1 cellular context compared by ENCODE assay signal in the genomic region with DNA sequence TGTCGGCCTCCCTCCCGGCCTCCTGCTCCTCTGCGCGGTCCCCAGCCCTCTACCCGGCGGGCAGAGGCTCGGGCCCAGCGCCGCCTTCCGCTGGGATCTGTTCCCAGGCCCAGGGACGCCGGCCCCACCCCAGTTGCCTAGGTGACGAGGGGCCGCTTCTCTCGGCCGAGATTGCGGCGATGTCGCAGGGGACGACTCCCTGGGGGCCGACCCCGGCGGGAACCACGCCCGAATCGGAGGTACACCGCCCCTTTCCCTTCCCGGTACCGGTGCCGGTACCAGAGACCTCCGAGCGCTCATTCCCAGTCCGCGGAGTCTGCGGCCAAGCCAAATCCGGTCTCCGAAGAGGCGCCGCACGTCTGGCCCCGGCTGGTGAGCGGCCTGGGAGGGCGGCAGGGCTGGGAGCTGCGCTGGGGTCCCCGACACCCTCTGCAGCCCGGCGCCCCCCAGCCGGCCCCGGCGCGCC.
TF ChIP-seq lines count a peak whose summit lies in the region.

A gene with protein sequence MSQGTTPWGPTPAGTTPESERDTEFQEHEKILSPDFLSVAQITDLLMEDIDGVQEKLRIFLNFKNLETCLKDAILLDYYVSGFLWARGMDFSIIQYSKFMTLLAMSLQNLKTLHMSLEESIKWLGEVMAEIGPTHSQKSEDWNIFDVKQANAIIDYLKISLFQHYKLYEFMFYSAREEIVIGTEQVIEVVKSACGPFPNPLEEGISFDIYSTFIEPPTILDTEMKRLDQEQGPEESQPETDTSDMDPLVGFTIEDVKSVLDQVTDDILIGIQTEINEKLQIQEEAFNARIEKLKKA (plus strand): TSS at position 136 of the 466 bp plus-strand sequence. CDS start 44 bp downstream, at position 180.

TF ChIP-seq in HepG2, 621 proteins besides CTCF, POLR2A, EP300 and RAD21 (continued from another document):
- TF ChIP-seq, protein P1, sequence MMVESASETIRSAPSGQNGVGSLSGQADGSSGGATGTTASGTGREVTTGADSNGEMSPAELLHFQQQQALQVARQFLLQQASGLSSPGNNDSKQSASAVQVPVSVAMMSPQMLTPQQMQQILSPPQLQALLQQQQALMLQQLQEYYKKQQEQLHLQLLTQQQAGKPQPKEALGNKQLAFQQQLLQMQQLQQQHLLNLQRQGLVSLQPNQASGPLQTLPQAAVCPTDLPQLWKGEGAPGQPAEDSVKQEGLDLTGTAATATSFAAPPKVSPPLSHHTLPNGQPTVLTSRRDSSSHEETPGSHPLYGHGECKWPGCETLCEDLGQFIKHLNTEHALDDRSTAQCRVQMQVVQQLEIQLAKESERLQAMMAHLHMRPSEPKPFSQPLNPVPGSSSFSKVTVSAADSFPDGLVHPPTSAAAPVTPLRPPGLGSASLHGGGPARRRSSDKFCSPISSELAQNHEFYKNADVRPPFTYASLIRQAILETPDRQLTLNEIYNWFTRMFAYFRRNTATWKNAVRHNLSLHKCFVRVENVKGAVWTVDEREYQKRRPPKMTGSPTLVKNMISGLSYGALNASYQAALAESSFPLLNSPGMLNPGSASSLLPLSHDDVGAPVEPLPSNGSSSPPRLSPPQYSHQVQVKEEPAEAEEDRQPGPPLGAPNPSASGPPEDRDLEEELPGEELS (CRISPR knock-in tag; IDR thresholded peaks at IDR 0.05): no peak
- no peak for TF ChIP-seq ZNF549 (CRISPR knock-in tag; IDR thresholded peaks at IDR 0.05)
- TF ChIP-seq, protein P2, sequence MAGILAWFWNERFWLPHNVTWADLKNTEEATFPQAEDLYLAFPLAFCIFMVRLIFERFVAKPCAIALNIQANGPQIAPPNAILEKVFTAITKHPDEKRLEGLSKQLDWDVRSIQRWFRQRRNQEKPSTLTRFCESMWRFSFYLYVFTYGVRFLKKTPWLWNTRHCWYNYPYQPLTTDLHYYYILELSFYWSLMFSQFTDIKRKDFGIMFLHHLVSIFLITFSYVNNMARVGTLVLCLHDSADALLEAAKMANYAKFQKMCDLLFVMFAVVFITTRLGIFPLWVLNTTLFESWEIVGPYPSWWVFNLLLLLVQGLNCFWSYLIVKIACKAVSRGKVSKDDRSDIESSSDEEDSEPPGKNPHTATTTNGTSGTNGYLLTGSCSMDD (CRISPR knock-in tag; IDR thresholded peaks at IDR 0.05): no peak
- peak; percentile 22; the same call in 1 of the 2 replicates for TF ChIP-seq RFX1 (IDR thresholded peaks at IDR 0.05)
- TF ChIP-seq ZBTB38 (CRISPR knock-in tag; IDR thresholded peaks at IDR 0.05): no peak
- TF ChIP-seq ZNF12 (CRISPR knock-in tag; IDR thresholded peaks at IDR 0.05): no peak
- peak; percentile 49; the same call in 1 of the 2 replicates for TF ChIP-seq RFX3 (CRISPR knock-in tag; IDR thresholded peaks at IDR 0.05)
- TF ChIP-seq, protein P3, sequence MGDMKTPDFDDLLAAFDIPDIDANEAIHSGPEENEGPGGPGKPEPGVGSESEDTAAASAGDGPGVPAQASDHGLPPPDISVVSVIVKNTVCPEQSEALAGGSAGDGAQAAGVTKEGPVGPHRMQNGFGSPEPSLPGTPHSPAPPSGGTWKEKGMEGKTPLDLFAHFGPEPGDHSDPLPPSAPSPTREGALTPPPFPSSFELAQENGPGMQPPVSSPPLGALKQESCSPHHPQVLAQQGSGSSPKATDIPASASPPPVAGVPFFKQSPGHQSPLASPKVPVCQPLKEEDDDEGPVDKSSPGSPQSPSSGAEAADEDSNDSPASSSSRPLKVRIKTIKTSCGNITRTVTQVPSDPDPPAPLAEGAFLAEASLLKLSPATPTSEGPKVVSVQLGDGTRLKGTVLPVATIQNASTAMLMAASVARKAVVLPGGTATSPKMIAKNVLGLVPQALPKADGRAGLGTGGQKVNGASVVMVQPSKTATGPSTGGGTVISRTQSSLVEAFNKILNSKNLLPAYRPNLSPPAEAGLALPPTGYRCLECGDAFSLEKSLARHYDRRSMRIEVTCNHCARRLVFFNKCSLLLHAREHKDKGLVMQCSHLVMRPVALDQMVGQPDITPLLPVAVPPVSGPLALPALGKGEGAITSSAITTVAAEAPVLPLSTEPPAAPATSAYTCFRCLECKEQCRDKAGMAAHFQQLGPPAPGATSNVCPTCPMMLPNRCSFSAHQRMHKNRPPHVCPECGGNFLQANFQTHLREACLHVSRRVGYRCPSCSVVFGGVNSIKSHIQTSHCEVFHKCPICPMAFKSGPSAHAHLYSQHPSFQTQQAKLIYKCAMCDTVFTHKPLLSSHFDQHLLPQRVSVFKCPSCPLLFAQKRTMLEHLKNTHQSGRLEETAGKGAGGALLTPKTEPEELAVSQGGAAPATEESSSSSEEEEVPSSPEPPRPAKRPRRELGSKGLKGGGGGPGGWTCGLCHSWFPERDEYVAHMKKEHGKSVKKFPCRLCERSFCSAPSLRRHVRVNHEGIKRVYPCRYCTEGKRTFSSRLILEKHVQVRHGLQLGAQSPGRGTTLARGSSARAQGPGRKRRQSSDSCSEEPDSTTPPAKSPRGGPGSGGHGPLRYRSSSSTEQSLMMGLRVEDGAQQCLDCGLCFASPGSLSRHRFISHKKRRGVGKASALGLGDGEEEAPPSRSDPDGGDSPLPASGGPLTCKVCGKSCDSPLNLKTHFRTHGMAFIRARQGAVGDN (CRISPR knock-in tag; IDR thresholded peaks at IDR 0.05): peak; percentile 15; the same call in 1 of the 2 replicates
